Comparison of ENCODE assay signal across 14 cellular contexts in genomic region chr12:76123301-76124212, GRCh38. TPM values are rescaled to one million over a fixed set of nuclear protein-coding genes. Genes with fewer than 3 reads are reported as not detected.
DNase-seq lines count a peak whose midpoint lies in the region; ATAC-seq and TF ChIP-seq lines count a peak whose summit lies in the region.
"Had no signal": no experiment of that assay in that cellular context is flagged by ENCODE, and none has a peak within 500 bp of the region (broad histone marks: within the 10 kb centered on the region; RNA-seq: fewer than 3 reads in every experiment).

No MANE protein-coding gene starts in this region.

- DNase-seq in DMS53 treated with DMSO at 0.1 percent for 48 hours (lab: John Stamatoyannopoulos, UW; ENCODE audit: unreplicated experiment), result peak; percentile 13
- peak; percentile 13 for DNase-seq in NCI-H69 (lab: John Stamatoyannopoulos, UW)
- DNase-seq in dermis blood vessel endothelial cell, result peak; percentile 79
- DNase-seq in lung microvascular endothelial cell (ENCODE audit: low read depth in 2 of 2), result peak; percentile 39 to 82
- DNase-seq in ecto neural progenitor cell (ENCODE audit: low spot score), result no peak
- DNase-seq in germinal center (ENCODE audit: low spot score), result no peak
- DNase-seq in heart right ventricle, result no peak
- DNase-seq: adrenal gland, NCI-H2227 treated with DMSO at 0.1 percent for 48 hours, nucleus accumbens, SHP77 treated with DMSO at 0.1 percent for 48 hours had no signal

- H3K27me3 ChIP-seq in heart right ventricle, result no peaks in the 10 kb centered on the region
- H3K27me3 ChIP-seq: adrenal gland had no signal

- intact Hi-C loops in heart right ventricle (cut with DNase I), result no loop called here

- no peak for ATAC-seq in heart right ventricle
- ATAC-seq in HG03378 (IDR thresholded peaks at IDR 0.05; ENCODE audit: unreplicated experiment), result no peak
- ATAC-seq: stimulated activated effector memory CD8-positive, alpha-beta T cell treated with anti-CD3 and anti-CD28 coated beads, Interleukin-12 subunit alpha, Interleukin-12 subunit beta, amount 100 ng/mL, for 72 hours had no signal

- 55 to 57% methylated on average over 4 of the region's 4 CpGs for WGBS in heart right ventricle, 2 donors

- H3K4me3 ChIP-seq in heart right ventricle, result no peak overlapping the region
- H3K4me3 ChIP-seq: adrenal gland had no signal

- no peaks in the 10 kb centered on the region for H3K36me3 ChIP-seq in heart right ventricle
- H3K36me3 ChIP-seq: adrenal gland had no signal

- no peak for TF ChIP-seq CTCF in heart right ventricle (IDR thresholded peaks at IDR 0.05)

- H3K27ac ChIP-seq in heart right ventricle, result peak overlapping the region in 1 of 10 donors; percentile 56
- H3K27ac ChIP-seq: adrenal gland, C4-2B had no signal

- no peaks in the 10 kb centered on the region for H3K9me3 ChIP-seq in heart right ventricle
- H3K9me3 ChIP-seq: adrenal gland had no signal

- H3K4me1 ChIP-seq in heart right ventricle, result peaks cover 0 to 7% (median 0%) of the 10 kb centered on the region in 9 donors

RNA-seq across cellular contexts. Expression of gene NAP1L1, which starts 39.1 kb away (rescaled TPM):
- 253 and 400 TPM in 2 replicates for total RNA-seq in dermis blood vessel endothelial cell
- total RNA-seq in lung microvascular endothelial cell, result 116 and 146 TPM in 2 replicates
- 100 to 1,000 TPM; 224 to 363 (median 264) TPM for total RNA-seq in heart right ventricle
- polyA plus RNA-seq in heart right ventricle, result 100 to 1,000 TPM; 164 to 196 TPM

Comparison
In these comparisons a context has a peak if more than half of its experiments do, and no peak if none do; other contexts are left out.
1. DNase-seq: peak in DMS53 treated with DMSO at 0.1 percent for 48 hours (single experiment), NCI-H69 (single experiment), dermis blood vessel endothelial cell (single experiment) and lung microvascular endothelial cell (2 of 2); none in ecto neural progenitor cell (single experiment), germinal center (single experiment) and heart right ventricle (0 of 2).